Comparison of ENCODE assay signal across 18 cellular contexts in the genomic region with DNA sequence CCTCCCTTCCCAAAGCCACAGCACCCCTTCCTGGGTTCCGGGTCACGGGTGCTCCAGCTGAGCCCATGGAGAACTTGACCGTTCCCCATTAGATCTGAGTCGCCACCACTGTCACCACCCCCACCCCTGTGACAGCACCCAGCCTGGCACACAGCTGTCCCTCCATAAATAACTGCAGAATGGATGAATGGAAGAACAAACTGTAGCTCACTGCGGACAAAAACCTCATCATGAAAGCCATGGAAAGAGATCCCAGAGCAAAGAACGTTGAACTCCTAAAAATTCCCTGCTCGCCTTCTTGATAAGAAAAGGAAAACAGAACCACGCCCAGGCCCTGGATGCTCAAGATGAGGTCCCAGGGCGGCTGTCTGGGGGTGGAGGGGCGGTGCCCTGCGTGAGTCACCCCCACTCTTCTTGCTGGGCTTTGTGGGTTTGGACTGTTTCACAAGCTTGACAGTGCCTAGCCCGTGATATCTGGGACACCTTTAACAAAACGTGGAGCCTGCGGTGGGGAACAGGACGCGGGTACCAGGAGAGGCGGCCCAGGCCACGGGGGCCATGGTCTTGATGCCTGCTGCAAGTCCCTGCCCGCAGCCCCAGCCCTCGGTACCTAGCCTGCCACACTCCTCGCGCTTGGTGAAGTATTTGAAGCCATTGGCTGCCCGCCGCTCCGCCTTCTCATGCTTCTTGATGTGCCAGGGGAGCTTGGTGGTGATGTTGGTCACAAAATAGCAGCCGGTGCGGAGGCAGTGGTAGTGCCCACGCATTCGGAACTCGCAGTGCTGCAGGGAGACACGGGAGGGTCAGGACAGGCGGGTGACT.
DNase-seq lines count a peak whose midpoint lies in the region; ATAC-seq and TF ChIP-seq lines count a peak whose summit lies in the region.
"Had no signal": no experiment of that assay in that cellular context is flagged by ENCODE, and none has a peak within 500 bp of the region (broad histone marks: within the 10 kb centered on the region; RNA-seq: fewer than 3 reads in every experiment).

No MANE protein-coding gene starts in this region.

- DNase-seq in Right ventricle myocardium inferior (ENCODE audit: missing footprints), result peak; percentile 65
- DNase-seq in left ventricle myocardium superior, result no peak
- DNase-seq in SK-N-MC (ENCODE audit: low read depth, low spot score), result no peak
- peak; percentile 19 for DNase-seq in inferior parietal cortex (ENCODE audit: extremely low spot score)
- peak in 1 of 2 donors; percentile 80 for DNase-seq in upper lobe of left lung
- DNase-seq in activated gamma-delta T cell (lab: John Stamatoyannopoulos, UW), result no peak
- DNase-seq in aorta, result no peak
- DNase-seq: AML-193; effector memory CD4-positive, alpha-beta T cell; glutamatergic neuron; kidney; NCI-H1436 treated with DMSO at 0.1 percent for 48 hours; NCI-H446 treated with DMSO at 0.1 percent for 48 hours; OCI-M1; pancreas; transverse colon had no signal

- ATAC-seq in Right ventricle myocardium inferior (no peak), left ventricle myocardium superior (no peak), upper lobe of left lung (ENCODE audit: low FRiP score in 2 of 2) (peak in 1 of 2 donors; percentile 45), GM21367 (IDR thresholded peaks at IDR 0.05; ENCODE audit: unreplicated experiment) (no peak), aorta (ENCODE audit: low FRiP score) (no peak)
- ATAC-seq: activated CD4-positive, CD25-positive, alpha-beta regulatory T cell treated with anti-CD3 and anti-CD28 coated beads, Interleukin-2, amount 50 U/mL, for 24 hours; pancreas had no signal

- H3K36me3 ChIP-seq in SK-N-MC (ENCODE audit: insufficient read depth, low read length) (no peaks in the 10 kb centered on the region), upper lobe of left lung (peaks cover 0 to 97% (median 85%) of the 10 kb centered on the region in 4 donors), aorta (ENCODE audit: control insufficient read depth in 1 of 2, insufficient read depth in 2 of 2, low read length in 1 of 2) (peaks cover 0 to 8% of the 10 kb centered on the region in 2 donors)

- no peaks in the 10 kb centered on the region for H3K9me3 ChIP-seq in SK-N-MC (ENCODE audit: low read depth, low read length)
- H3K9me3 ChIP-seq in upper lobe of left lung, result no peaks in the 10 kb centered on the region
- no peaks in the 10 kb centered on the region for H3K9me3 ChIP-seq in aorta (ENCODE audit: control insufficient read depth, low read length)
- H3K9me3 ChIP-seq: pancreas, transverse colon had no signal

- H3K4me3 ChIP-seq in SK-N-MC (no peak overlapping the region), upper lobe of left lung (no peak overlapping the region), aorta (ENCODE audit: low read length in 2 of 2) (no peak overlapping the region)
- H3K4me3 ChIP-seq: pancreas, transverse colon had no signal

- H3K9ac ChIP-seq in SK-N-MC (ENCODE audit: insufficient read length), result no peak overlapping the region

- TF ChIP-seq POLR2A in upper lobe of left lung (IDR thresholded peaks at IDR 0.05), result no peak

- TF ChIP-seq CTCF in upper lobe of left lung (IDR thresholded peaks at IDR 0.05), result no peak

- WGBS in upper lobe of left lung, 2 donors, result 89 to 96% methylated on average over 28 to 31 of the region's 32 CpGs
- WGBS in aorta, 2 donors, result 92% methylated on average over 32 of the region's 32 CpGs

- H3K4me1 ChIP-seq in upper lobe of left lung (peaks cover 9 to 39% (median 28%) of the 10 kb centered on the region in 4 donors), aorta (ENCODE audit: control insufficient read depth in 1 of 2, insufficient read depth in 2 of 2, low read length in 2 of 2) (no peaks in the 10 kb centered on the region)
- H3K4me1 ChIP-seq: pancreas had no signal

- intact Hi-C loops in Right ventricle myocardium inferior (cut with DNase I), result loop anchor here (10.0 kb wide), 1 partner anchor 120 kb away; no protein-coding TSS in a partner anchor
- intact Hi-C loops in left ventricle myocardium superior (cut with micrococcal nuclease), result no loop called here
- intact Hi-C loops in aorta (cut with DNase I), result no loop called here

- H3K27me3 ChIP-seq in upper lobe of left lung (no peaks in the 10 kb centered on the region), aorta (ENCODE audit: control insufficient read depth in 1 of 2, insufficient read depth in 2 of 2, low read length in 1 of 2) (no peaks in the 10 kb centered on the region)
- H3K27me3 ChIP-seq: pancreas, transverse colon had no signal

- no peak for TF ChIP-seq EP300 in upper lobe of left lung (IDR thresholded peaks at IDR 0.05)

- H3K27ac ChIP-seq in SK-N-MC (0 out of 2 replicates have a peak overlapping the region, but pooled peaks have one; percentile 31), upper lobe of left lung (peak overlapping the region; percentile 32 to 77 (median 64)), aorta (ENCODE audit: low read depth in 1 of 2, low read length in 2 of 2) (no peak overlapping the region)
- H3K27ac ChIP-seq: pancreas, transverse colon had no signal

Comparison
In these comparisons a context has a peak if more than half of its experiments do, and no peak if none do; other contexts are left out.
1. DNase-seq: peak in Right ventricle myocardium inferior (single experiment) and inferior parietal cortex (single experiment); none in left ventricle myocardium superior (single experiment), SK-N-MC (single experiment), activated gamma-delta T cell (single experiment) and aorta (0 of 2).
2. H3K27ac ChIP-seq: peak in SK-N-MC (single experiment) and upper lobe of left lung (4 of 4); none in aorta (0 of 2).